13 cellular contexts compared by ENCODE assay signal in genomic region chr17:39921323-39921722, GRCh38. TPM values are rescaled to one million over a fixed set of nuclear protein-coding genes. Genes with fewer than 3 reads are reported as not detected.
DNase-seq lines count a peak whose midpoint lies in the region; ATAC-seq lines count a peak whose summit lies in the region.
"Had no signal": no experiment of that assay in that cellular context is flagged by ENCODE, and none has a peak within 500 bp of the region (broad histone marks: within the 10 kb centered on the region; RNA-seq: fewer than 3 reads in every experiment).

No MANE protein-coding gene starts in this region.

- H3K36me3 ChIP-seq in CD4-positive, alpha-beta memory T cell (ENCODE audit: insufficient read depth, low read length), result peaks cover 46% of the 10 kb centered on the region
- H3K36me3 ChIP-seq in naive thymus-derived CD4-positive, alpha-beta T cell (ENCODE audit: control insufficient read depth in 2 of 3, insufficient read depth in 3 of 3, low read length in 3 of 3), result peaks cover 15 to 54% (median 22%) of the 10 kb centered on the region in 3 experiments

- H3K9me3 ChIP-seq in CD4-positive, alpha-beta memory T cell (ENCODE audit: control insufficient read depth in 1 of 2, low read length in 2 of 2), result no peaks in the 10 kb centered on the region
- H3K9me3 ChIP-seq in naive thymus-derived CD4-positive, alpha-beta T cell (ENCODE audit: control insufficient read depth in 2 of 3, low read length in 3 of 3), result no peaks in the 10 kb centered on the region
- H3K9me3 ChIP-seq: suprapubic skin had no signal

- H3K27me3 Mint-ChIP-seq in CD4-positive, alpha-beta memory T cell, result no peaks in the 10 kb centered on the region
- H3K27me3 Mint-ChIP-seq in activated T-helper 17 cell treated with anti-CD3 and anti-CD28 coated beads, Interleukin-2, amount 50 U/mL, for 72 hours, result no peaks in the 10 kb centered on the region
- no peaks in the 10 kb centered on the region for H3K27me3 Mint-ChIP-seq in naive thymus-derived CD4-positive, alpha-beta T cell

- no peak overlapping the region for H3K4me3 ChIP-seq in CD4-positive, alpha-beta memory T cell (ENCODE audit: low read length in 2 of 2)
- no peak overlapping the region for H3K4me3 ChIP-seq in naive thymus-derived CD4-positive, alpha-beta T cell (ENCODE audit: low read length)
- H3K4me3 ChIP-seq: dorsolateral prefrontal cortex, suprapubic skin had no signal

- peak; percentile 79 for ATAC-seq in activated T-helper 17 cell treated with anti-CD3 and anti-CD28 coated beads, Interleukin-2, amount 50 U/mL, for 72 hours (replicated peaks)
- ATAC-seq in naive thymus-derived CD4-positive, alpha-beta T cell, result no peak
- ATAC-seq in HG03571 (IDR thresholded peaks at IDR 0.05; ENCODE audit: unreplicated experiment), result no peak

- DNase-seq in CD4-positive, alpha-beta memory T cell, result no peak
- peak; percentile 21 to 33 for DNase-seq in Kasumi-1 (lab: John Stamatoyannopoulos, UW)
- DNase-seq in naive thymus-derived CD4-positive, alpha-beta T cell, result no peak
- no peak for DNase-seq in effector CD4-positive, alpha-beta T cell
- DNase-seq in SHP77 treated with DMSO at 0.1 percent for 48 hours (lab: John Stamatoyannopoulos, UW), result no peak
- DNase-seq in NCI-H2081 treated with DMSO at 0.1 percent for 48 hours (lab: John Stamatoyannopoulos, UW), result no peak
- DNase-seq: NCI-H748 treated with DMSO at 0.1 percent for 48 hours had no signal

- intact Hi-C loops in CD4-positive, alpha-beta memory T cell (cut with micrococcal nuclease), result no loop called here
- intact Hi-C loops in naive thymus-derived CD4-positive, alpha-beta T cell (cut with micrococcal nuclease), result no loop called here

- H3K4me1 ChIP-seq in CD4-positive, alpha-beta memory T cell (ENCODE audit: insufficient read depth, low read length), result peaks cover 84% of the 10 kb centered on the region
- H3K4me1 ChIP-seq in naive thymus-derived CD4-positive, alpha-beta T cell (ENCODE audit: control insufficient read depth in 2 of 2, insufficient read depth in 2 of 2, low read length in 2 of 2), result peaks cover 57 to 72% of the 10 kb centered on the region in 2 donors

- H3K4me3 Mint-ChIP-seq in CD4-positive, alpha-beta memory T cell, result peak overlapping the region in 4 of 8 donors; percentile 22 to 68 (median 50)
- H3K4me3 Mint-ChIP-seq in activated T-helper 17 cell treated with anti-CD3 and anti-CD28 coated beads, Interleukin-2, amount 50 U/mL, for 72 hours, result peak overlapping the region; percentile 72
- H3K4me3 Mint-ChIP-seq in naive thymus-derived CD4-positive, alpha-beta T cell, result peak overlapping the region in 8 of 10 donors; percentile 18 to 97 (median 61)
- H3K4me3 Mint-ChIP-seq: nephron had no signal

- POLR2A ChIA-PET in CD4-positive, alpha-beta memory T cell (lab: Charles Lee; ENCODE audit: partially characterized antibody), result interaction anchor here (1.5 kb wide), 1 partner anchor 49 kb away, joined by 3 read pairs; no protein-coding TSS in a partner anchor
- POLR2A ChIA-PET in naive thymus-derived CD4-positive, alpha-beta T cell (lab: Charles Lee), result interaction anchor here (0.7 kb wide), 1 partner anchor 12 kb away, joined by 4 read pairs; no protein-coding TSS in a partner anchor

- peaks cover 0 to 2% (median 0%) of the 10 kb centered on the region in 8 donors for H3K9me3 Mint-ChIP-seq in CD4-positive, alpha-beta memory T cell
- H3K9me3 Mint-ChIP-seq in activated T-helper 17 cell treated with anti-CD3 and anti-CD28 coated beads, Interleukin-2, amount 50 U/mL, for 72 hours, result no peaks in the 10 kb centered on the region
- no peaks in the 10 kb centered on the region for H3K9me3 Mint-ChIP-seq in naive thymus-derived CD4-positive, alpha-beta T cell
- H3K9me3 Mint-ChIP-seq: nephron had no signal

- CTCF ChIA-PET in CD4-positive, alpha-beta memory T cell (lab: Charles Lee; ENCODE audit: partially characterized antibody), result interaction anchor here (1.5 kb wide), 1 partner anchor 59 kb away, joined by 7 read pairs; the partner anchor contains the start of gene PSMD3
- CTCF ChIA-PET in naive thymus-derived CD4-positive, alpha-beta T cell (lab: Charles Lee), result interaction anchor here (0.6 to 1.4 kb wide), 2 partner anchors 49 to 456 kb away, joined by 3 to 4 read pairs; no protein-coding TSS in a partner anchor

- H3K27ac ChIP-seq in CD4-positive, alpha-beta memory T cell (ENCODE audit: low read depth, low read length), result peak overlapping the region; percentile 32
- peak overlapping the region; percentile 87 for H3K27ac ChIP-seq in naive thymus-derived CD4-positive, alpha-beta T cell (ENCODE audit: low read depth, low read length)
- H3K27ac ChIP-seq: suprapubic skin had no signal

- H3K36me3 Mint-ChIP-seq in CD4-positive, alpha-beta memory T cell, result peaks cover 42 to 57% of the 10 kb centered on the region in 2 donors
- H3K36me3 Mint-ChIP-seq in activated T-helper 17 cell treated with anti-CD3 and anti-CD28 coated beads, Interleukin-2, amount 50 U/mL, for 72 hours (ENCODE audit: low read depth), result peaks cover 72% of the 10 kb centered on the region
- peaks cover 11 to 76% (median 39%) of the 10 kb centered on the region in 5 donors for H3K36me3 Mint-ChIP-seq in naive thymus-derived CD4-positive, alpha-beta T cell

- H3K27me3 ChIP-seq in CD4-positive, alpha-beta memory T cell (ENCODE audit: insufficient read depth, low read length), result no peaks in the 10 kb centered on the region
- no peaks in the 10 kb centered on the region for H3K27me3 ChIP-seq in naive thymus-derived CD4-positive, alpha-beta T cell (ENCODE audit: control insufficient read depth in 2 of 2, insufficient read depth in 2 of 2, low read length in 2 of 2)
- H3K27me3 ChIP-seq: dorsolateral prefrontal cortex, suprapubic skin had no signal

- H3K4me1 Mint-ChIP-seq in CD4-positive, alpha-beta memory T cell, result peaks cover 37 to 88% (median 74%) of the 10 kb centered on the region in 4 donors
- H3K4me1 Mint-ChIP-seq in activated T-helper 17 cell treated with anti-CD3 and anti-CD28 coated beads, Interleukin-2, amount 50 U/mL, for 72 hours, result peaks cover 46% of the 10 kb centered on the region
- peaks cover 21 to 89% (median 81%) of the 10 kb centered on the region in 7 donors for H3K4me1 Mint-ChIP-seq in naive thymus-derived CD4-positive, alpha-beta T cell

- peak overlapping the region; percentile 72 to 90 (median 82) for H3K27ac Mint-ChIP-seq in CD4-positive, alpha-beta memory T cell
- H3K27ac Mint-ChIP-seq in activated T-helper 17 cell treated with anti-CD3 and anti-CD28 coated beads, Interleukin-2, amount 50 U/mL, for 72 hours, result peak overlapping the region; percentile 90
- H3K27ac Mint-ChIP-seq in naive thymus-derived CD4-positive, alpha-beta T cell, result peak overlapping the region in 8 of 9 donors; percentile 54 to 96 (median 92)
- H3K27ac Mint-ChIP-seq: nephron had no signal

RNA-seq across cellular contexts. Expression of gene GSDMB, which starts 2.9 kb away (rescaled TPM):
- total RNA-seq in CD4-positive, alpha-beta memory T cell, result 10 to 100 TPM; 41.4 to 47.4 TPM
- polyA plus RNA-seq in CD4-positive, alpha-beta memory T cell, result 1 to 10 TPM; 3.2 to 3.9 TPM
- 10 to 100 TPM; 28.9 to 37.6 TPM for total RNA-seq in activated T-helper 17 cell treated with anti-CD3 and anti-CD28 coated beads, Interleukin-2, amount 50 U/mL, for 72 hours
- 10 to 100 TPM; 25.6 to 92.4 (median 53.8) TPM for total RNA-seq in naive thymus-derived CD4-positive, alpha-beta T cell
- polyA plus RNA-seq in naive thymus-derived CD4-positive, alpha-beta T cell, result 1 to 10 TPM; 1.7 to 2.1 TPM

RNA-seq across cellular contexts. Expression of gene ORMDL3, which starts 6.1 kb away (rescaled TPM):
- 10 to 100 TPM; 79.6 to 87.2 TPM for total RNA-seq in CD4-positive, alpha-beta memory T cell
- polyA plus RNA-seq in CD4-positive, alpha-beta memory T cell, result 100 to 1,000 TPM in 1 of 2 donors, 10 to 100 TPM in 1; 90.4 to 161 TPM
- total RNA-seq in activated T-helper 17 cell treated with anti-CD3 and anti-CD28 coated beads, Interleukin-2, amount 50 U/mL, for 72 hours, result 10 to 100 TPM; 66.8 to 70.3 TPM
- total RNA-seq in naive thymus-derived CD4-positive, alpha-beta T cell, result 100 to 1,000 TPM in 3 of 5 experiments, 10 to 100 TPM in 2; 77.6 to 205 (median 110) TPM
- polyA plus RNA-seq in naive thymus-derived CD4-positive, alpha-beta T cell, result 100 to 1,000 TPM; 167 to 197 TPM

RNA-seq across cellular contexts. Expression of gene LRRC3C, which starts 6.2 kb away (rescaled TPM):
- not detected for total RNA-seq in CD4-positive, alpha-beta memory T cell
- not detected for polyA plus RNA-seq in CD4-positive, alpha-beta memory T cell
- total RNA-seq in activated T-helper 17 cell treated with anti-CD3 and anti-CD28 coated beads, Interleukin-2, amount 50 U/mL, for 72 hours, result not detected
- under 1 TPM in 1 of 5 experiments, not detected in 4; 0.27 TPM for total RNA-seq in naive thymus-derived CD4-positive, alpha-beta T cell
- polyA plus RNA-seq in naive thymus-derived CD4-positive, alpha-beta T cell, result not detected
- total RNA-seq: M059J had no signal

RNA-seq across cellular contexts. Expression of gene GSDMA, which starts 41.5 kb away (rescaled TPM):
- under 1 TPM; 0.23 to 0.25 TPM for total RNA-seq in CD4-positive, alpha-beta memory T cell
- polyA plus RNA-seq in CD4-positive, alpha-beta memory T cell, result 1 to 10 TPM in 1 of 2 donors, under 1 TPM in 1; 0.42 to 1.1 TPM
- total RNA-seq in activated T-helper 17 cell treated with anti-CD3 and anti-CD28 coated beads, Interleukin-2, amount 50 U/mL, for 72 hours, result 1 to 10 TPM in 1 of 2 donors, under 1 TPM in 1; 0.63 to 1.1 TPM
- 1 to 10 TPM in 1 of 5 experiments, under 1 TPM in 2, not detected in 2; 0.22 to 2.4 (median 0.75) TPM for total RNA-seq in naive thymus-derived CD4-positive, alpha-beta T cell
- polyA plus RNA-seq in naive thymus-derived CD4-positive, alpha-beta T cell, result under 1 TPM; 0.61 to 0.69 TPM
- total RNA-seq: M059J had no signal

RNA-seq across cellular contexts. Expression of gene ZPBP2, which starts 53.3 kb away (rescaled TPM):
- 1 to 10 TPM in 1 of 2 experiments, under 1 TPM in 1; 0.35 to 1.2 TPM for total RNA-seq in CD4-positive, alpha-beta memory T cell
- under 1 TPM in 1 of 2 donors, not detected in 1; 0.25 TPM for polyA plus RNA-seq in CD4-positive, alpha-beta memory T cell
- under 1 TPM; 0.53 to 0.67 TPM for total RNA-seq in activated T-helper 17 cell treated with anti-CD3 and anti-CD28 coated beads, Interleukin-2, amount 50 U/mL, for 72 hours
- under 1 TPM in 3 of 5 experiments, not detected in 2; 0.17 to 0.84 (median 0.51) TPM for total RNA-seq in naive thymus-derived CD4-positive, alpha-beta T cell
- polyA plus RNA-seq in naive thymus-derived CD4-positive, alpha-beta T cell, result under 1 TPM in 1 of 2 donors, not detected in 1; 0.11 TPM
- total RNA-seq: dorsolateral prefrontal cortex, M059J, suprapubic skin had no signal

Comparison
In these comparisons a context has a peak if more than half of its experiments do, and no peak if none do; other contexts are left out.
1. DNase-seq: peak in Kasumi-1 (2 of 2); none in CD4-positive, alpha-beta memory T cell (0 of 5), naive thymus-derived CD4-positive, alpha-beta T cell (0 of 9), effector CD4-positive, alpha-beta T cell (single experiment), SHP77 treated with DMSO at 0.1 percent for 48 hours (single experiment) and NCI-H2081 treated with DMSO at 0.1 percent for 48 hours (single experiment).
2. Peak in every context shown above with its lines, with median percentiles within 50 percentile points of each other: H3K27ac Mint-ChIP-seq.